Comparison of ENCODE assay signal across 15 cellular contexts in the genomic region with DNA sequence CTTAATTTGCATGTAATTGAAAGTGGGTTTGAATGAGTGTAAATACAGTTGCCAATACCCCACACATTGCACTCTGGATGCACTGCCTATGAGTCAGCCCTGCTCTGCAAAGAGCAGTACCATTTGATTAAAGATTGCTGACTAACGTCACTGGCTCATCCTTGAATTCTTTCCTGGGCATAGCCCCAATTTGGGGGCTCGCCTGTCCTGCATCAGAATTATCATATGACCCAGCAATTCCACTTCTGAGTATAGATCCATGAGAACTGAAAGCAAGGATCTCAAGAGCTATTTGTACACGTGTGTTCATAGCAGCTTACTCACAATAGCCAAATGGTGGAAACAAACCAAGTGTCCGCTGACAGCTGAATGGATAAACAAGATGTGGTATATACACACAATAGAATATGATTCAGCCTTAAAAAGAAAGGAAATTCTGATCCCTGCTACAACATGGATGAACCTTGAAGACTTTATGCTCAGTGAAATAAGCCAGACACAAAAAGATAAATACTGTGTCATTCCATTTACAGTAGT. TPM values are rescaled to one million over a fixed set of nuclear protein-coding genes. Genes with fewer than 3 reads are reported as not detected.
DNase-seq lines count a peak whose midpoint lies in the region; ATAC-seq, FAIRE-seq and TF ChIP-seq lines count a peak whose summit lies in the region.
"Had no signal": no experiment of that assay in that cellular context is flagged by ENCODE, and none has a peak within 500 bp of the region (broad histone marks: within the 10 kb centered on the region; RNA-seq: fewer than 3 reads in every experiment).

No MANE protein-coding gene starts in this region.

- H3K4me1 Mint-ChIP-seq in HFFc6 (ENCODE audit: low read depth): peaks cover 38% of the 10 kb centered on the region
- peaks cover 3% of the 10 kb centered on the region for H3K4me1 Mint-ChIP-seq in glutamatergic neuron (ENCODE audit: low read depth, unreplicated experiment)
- H3K4me1 Mint-ChIP-seq: activated CD4-positive, alpha-beta T cell treated with anti-CD3 and anti-CD28 coated beads, Interleukin-2, amount 10 ng/mL, durations not matched to agents 7 days and 5 days had no signal

- peak overlapping the region; percentile 3; the same call in 1 of the 2 replicates for H3K4me2 ChIP-seq in K562 (ENCODE audit: insufficient read depth, low read length)
- H3K4me2 ChIP-seq: KMS-11 had no signal

- no peak; the same call in 1 of the 2 replicates for TF ChIP-seq POLR2A in K562 (conservative IDR thresholded peaks at IDR 0.05)

- H3K4me3 Mint-ChIP-seq in HFFc6 (peak overlapping the region; percentile 41), glutamatergic neuron (ENCODE audit: unreplicated experiment) (no peak overlapping the region)
- H3K4me3 Mint-ChIP-seq: activated CD4-positive, alpha-beta T cell treated with anti-CD3 and anti-CD28 coated beads, Interleukin-2, amount 10 ng/mL, durations not matched to agents 7 days and 5 days; activated naive CD4-positive, alpha-beta T cell treated with anti-CD3 and anti-CD28 coated beads, Interleukin-2, amount 50 U/mL, for 24 hours had no signal

- intact Hi-C loops in K562 (cut with micrococcal nuclease) (no loop called here), left lung (cut with DNase I) (no loop called here)

- no peaks in the 10 kb centered on the region for H3K79me2 ChIP-seq in K562 (ENCODE audit: control insufficient read depth, insufficient read depth, low read length)

- H3K9ac ChIP-seq in K562 (ENCODE audit: insufficient read depth in 1 of 2, low read depth in 2 of 2, low read length in 2 of 2): no peak overlapping the region
- H3K9ac ChIP-seq: KMS-11 had no signal

- H3K27ac ChIP-seq in K562 (ENCODE audit: extremely low read depth, low read depth, low read length) (no peak overlapping the region), left lung (no peak overlapping the region)
- H3K27ac ChIP-seq: KMS-11, SK-N-MC, uterus had no signal

- no peak for TF ChIP-seq CTCF in HFFc6 (IDR thresholded peaks at IDR 0.05)
- TF ChIP-seq CTCF in K562 (IDR thresholded peaks at IDR 0.05 in 2 of 3, conservative IDR thresholded peaks at IDR 0.05 in 1 of 3; ENCODE audit: insufficient read depth in 2 of 3, low read depth in 1 of 3, low read length in 3 of 3): no peak
- no peak for TF ChIP-seq CTCF in left lung (IDR thresholded peaks at IDR 0.05)
- no peak for TF ChIP-seq CTCF in glutamatergic neuron (IDR thresholded peaks at IDR 0.05; ENCODE audit: partially characterized antibody, unreplicated experiment)

- POLR2A ChIA-PET in K562 (lab: Yijun Ruan, JAX): interaction anchor here (0.6 to 0.8 kb wide), 3 partner anchors 10 to 1705 kb away, joined by 3 read pairs; no protein-coding TSS in a partner anchor

- H2AFZ ChIP-seq in K562 (ENCODE audit: low read depth, low read length): peak overlapping the region; percentile 44; the same call in 1 of the 2 replicates

- TF ChIP-seq RAD21 in K562 (CRISPR knock-in tag; conservative IDR thresholded peaks at IDR 0.05 in 1 of 2, IDR thresholded peaks at IDR 0.05 in 1 of 2): no peak

- peaks cover 11% of the 10 kb centered on the region for H3K27me3 Mint-ChIP-seq in HFFc6 (ENCODE audit: insufficient read depth)
- H3K27me3 Mint-ChIP-seq in glutamatergic neuron (ENCODE audit: unreplicated experiment): no peaks in the 10 kb centered on the region

- FAIRE-seq in K562 (lab: Jason Lieb, UNC): no peak
- FAIRE-seq: endometrium, GM18507 had no signal

- DNase-seq in AG08395 (ENCODE audit: low spot score) (peak; percentile 76), HFFc6 (peak; percentile 82), K562 (ENCODE audit: extremely low read depth in 1 of 4, low spot score in 3 of 4) (no peak), left lung (no peak), glutamatergic neuron (no peak)
- DNase-seq in activated CD4-positive, alpha-beta T cell treated with anti-CD3 and anti-CD28 coated beads, Interleukin-2, amount 50 U/mL, for 48 hours: no peak
- DNase-seq in stimulated activated CD4-positive, alpha-beta T cell treated with anti-CD3 and anti-CD28 coated beads, Interleukin-4, amount 100 ng/mL, for 4 hours: no peak
- DNase-seq: activated CD4-positive, alpha-beta T cell treated with anti-CD3 and anti-CD28 coated beads, Interleukin-2, amount 10 ng/mL, durations not matched to agents 7 days and 5 days; uterus had no signal

- no peaks in the 10 kb centered on the region for H3K36me3 ChIP-seq in K562 (ENCODE audit: control insufficient read depth, insufficient read depth, low read length)
- no peaks in the 10 kb centered on the region for H3K36me3 ChIP-seq in left lung
- H3K36me3 ChIP-seq: uterus had no signal

- BruUV-seq in K562 (replicated peaks; lab: Mats Ljungman, UMichigan): TSS peak; percentile 86

- no peak for TF ChIP-seq EP300 in K562 (IDR thresholded peaks at IDR 0.05; ENCODE audit: low read length)

- CTCF ChIA-PET in K562 (lab: Yijun Ruan, JAX; ENCODE audit: low intra/inter-chr PET ratio): no interaction called here

- H3K27me3 ChIP-seq in K562 (ENCODE audit: control insufficient read depth in 2 of 2, insufficient read depth in 2 of 2, low read length in 2 of 2): peaks cover 0 to under 1% of the 10 kb centered on the region in 2 experiments; a peak in 2 of 5 replicates
- H3K27me3 ChIP-seq in left lung: no peaks in the 10 kb centered on the region
- H3K27me3 ChIP-seq: uterus had no signal

- no peaks in the 10 kb centered on the region for H3K9me1 ChIP-seq in K562 (ENCODE audit: control insufficient read depth, insufficient read depth, low read length)

- in situ Hi-C loops in K562 (cut with MboI): no loop called here

- ATAC-seq in K562 (peak; percentile 68), left lung (peak; percentile 79), HG02763 (IDR thresholded peaks at IDR 0.05; ENCODE audit: unreplicated experiment) (no peak)

- peaks cover 16% of the 10 kb centered on the region for H3K9me3 Mint-ChIP-seq in HFFc6
- peaks cover 2% of the 10 kb centered on the region for H3K9me3 Mint-ChIP-seq in glutamatergic neuron (ENCODE audit: unreplicated experiment)

- WGBS in K562 (ENCODE audit: insufficient coverage, low coverage, missing lambda C conversion rate): 18% methylated on average over 4 of the region's 4 CpGs

- no peaks in the 10 kb centered on the region for H4K20me1 ChIP-seq in K562 (replicated peaks; ENCODE audit: control insufficient read depth, insufficient read depth, low read length)

- H3K9me3 ChIP-seq in K562 (replicated peaks; ENCODE audit: control insufficient read depth, insufficient read depth, low read depth, low read length): peaks cover 12% of the 10 kb centered on the region
- peaks cover 0 to 24% of the 10 kb centered on the region in 2 donors for H3K9me3 ChIP-seq in left lung
- H3K9me3 ChIP-seq: uterus had no signal

- H3K36me3 Mint-ChIP-seq in HFFc6 (ENCODE audit: low read depth): peaks cover 16% of the 10 kb centered on the region
- H3K36me3 Mint-ChIP-seq in glutamatergic neuron (ENCODE audit: unreplicated experiment): peaks cover 8% of the 10 kb centered on the region

- H3K27ac Mint-ChIP-seq in HFFc6: peak overlapping the region; percentile 69
- no peak overlapping the region for H3K27ac Mint-ChIP-seq in glutamatergic neuron (ENCODE audit: unreplicated experiment)
- H3K27ac Mint-ChIP-seq: activated CD4-positive, alpha-beta T cell treated with anti-CD3 and anti-CD28 coated beads, Interleukin-2, amount 10 ng/mL, durations not matched to agents 7 days and 5 days; activated naive CD4-positive, alpha-beta T cell treated with anti-CD3 and anti-CD28 coated beads, Interleukin-2, amount 50 U/mL, for 24 hours had no signal

- peaks cover 0 to 15% of the 10 kb centered on the region in 2 experiments; a peak in 2 of 5 replicates for H3K4me1 ChIP-seq in K562 (replicated peaks in 1 of 2; ENCODE audit: control insufficient read depth in 2 of 2, insufficient read depth in 2 of 2, low read length in 2 of 2)
- no peaks in the 10 kb centered on the region for H3K4me1 ChIP-seq in left lung
- H3K4me1 ChIP-seq: uterus had no signal

- no peak overlapping the region for H3K4me3 ChIP-seq in K562
- no peak overlapping the region for H3K4me3 ChIP-seq in left lung
- H3K4me3 ChIP-seq: SK-N-MC, uterus had no signal

RNA-seq across cellular contexts. Expression of a gene that starts 36.3 kb away (rescaled TPM):
- under 1 TPM; 0.10 to 0.21 (median 0.12) TPM for total RNA-seq in HFFc6 (2021; fragmentation: NEBNext Ultra II Directional; extraction: Animal tissue kit (Norgen Biotek cat#: 25700))
- total RNA-seq in K562 (2011; cell fraction: chromatin; rRNA removed; ENCODE audit: low replicate concordance): 0.07 and 0.16 TPM in 2 replicates
- total RNA-seq in K562 (2011; cell fraction: nucleolus; rRNA removed): under 0.01 TPM in 1 of 2 replicates, not detected in the other
- total RNA-seq in K562 (2011; cell fraction: nucleoplasm; rRNA removed): 0.07 TPM in 1 of 2 replicates, not detected in the other
- 0.04 and 0.09 TPM in 2 replicates for total RNA-seq in K562 (2014; rRNA removed)
- 0.04 and 0.06 TPM in 2 replicates for total RNA-seq in K562 (2014; rRNA removed; fragmentation: Illumina TruSeq; extraction: Trizol)
- 0.07 and 0.15 TPM in 2 replicates for total RNA-seq in K562 (2015; rRNA removed; fragmentation: Illumina TruSeq; extraction: Trizol)
- 0.02 and 0.07 TPM in 2 replicates for total RNA-seq in K562 (2021)
- 0.03 and 0.09 TPM in 2 replicates for polyA plus RNA-seq in K562 (2011; rRNA removed)
- 0.01 and 0.09 TPM in 2 replicates for polyA plus RNA-seq in K562 (2011; cell fraction: cytosol; rRNA removed)
- polyA plus RNA-seq in K562 (2011; cell fraction: nucleus; rRNA removed): 0.30 and 0.67 TPM in 2 replicates
- polyA plus RNA-seq in K562 (2012): 0.07 and 0.25 TPM in 2 replicates
- polyA plus RNA-seq in K562 (2014; fragmentation: Illumina TruSeq; extraction: Trizol): 0.03 and 0.06 TPM in 2 replicates
- polyA plus RNA-seq in K562 (2014; fragmentation: Nextera tagmentation; extraction: Ambion mirVana): under 1 TPM; 0.01 to 0.03 TPM
- 0.15 and 0.30 TPM in 2 replicates for polyA plus RNA-seq in K562 (2014; rRNA removed)
- polyA minus RNA-seq in K562 (2011; rRNA and poly(A)+ RNA removed): 0.09 TPM in 1 of 2 replicates, not detected in the other
- polyA minus RNA-seq in K562 (2011; cell fraction: cytosol; rRNA and poly(A)+ RNA removed): not detected in 2 replicates
- under 0.01 and 0.22 TPM in 2 replicates for polyA minus RNA-seq in K562 (2011; cell fraction: nucleus; rRNA and poly(A)+ RNA removed)
- 1 to 10 TPM in 1 of 2 donors, under 1 TPM in 1; 0.52 to 1.2 TPM for total RNA-seq in left lung
- 0.49 TPM for total RNA-seq in glutamatergic neuron (ENCODE audit: unreplicated experiment)

RNA-seq across cellular contexts. Expression of a gene that starts 50.8 kb away (rescaled TPM):
- total RNA-seq in HFFc6 (2021; fragmentation: NEBNext Ultra II Directional; extraction: Animal tissue kit (Norgen Biotek cat#: 25700)): 10 to 100 TPM; 31.9 to 40.4 (median 33.5) TPM
- total RNA-seq in K562 (2011; cell fraction: chromatin; rRNA removed; ENCODE audit: low replicate concordance): 22.1 and 23.9 TPM in 2 replicates
- 25.7 and 28.6 TPM in 2 replicates for total RNA-seq in K562 (2011; cell fraction: nucleolus; rRNA removed)
- total RNA-seq in K562 (2011; cell fraction: nucleoplasm; rRNA removed): 23.4 and 25.1 TPM in 2 replicates
- total RNA-seq in K562 (2014; rRNA removed): 57.6 and 66.2 TPM in 2 replicates
- 35.8 and 41.6 TPM in 2 replicates for total RNA-seq in K562 (2014; rRNA removed; fragmentation: Illumina TruSeq; extraction: Trizol)
- 57.9 and 59.8 TPM in 2 replicates for total RNA-seq in K562 (2015; rRNA removed; fragmentation: Illumina TruSeq; extraction: Trizol)
- total RNA-seq in K562 (2021): 43.6 and 48.6 TPM in 2 replicates
- polyA plus RNA-seq in K562 (2011; rRNA removed): 38.9 and 44.1 TPM in 2 replicates
- 48.7 and 64.2 TPM in 2 replicates for polyA plus RNA-seq in K562 (2011; cell fraction: cytosol; rRNA removed)
- 70.8 and 98.6 TPM in 2 replicates for polyA plus RNA-seq in K562 (2011; cell fraction: nucleus; rRNA removed)
- 48.5 and 50.6 TPM in 2 replicates for polyA plus RNA-seq in K562 (2012)
- polyA plus RNA-seq in K562 (2014; fragmentation: Illumina TruSeq; extraction: Trizol): 52.1 and 63.6 TPM in 2 replicates
- polyA plus RNA-seq in K562 (2014; fragmentation: Nextera tagmentation; extraction: Ambion mirVana): 10 to 100 TPM; 13.2 to 15.9 TPM
- polyA plus RNA-seq in K562 (2014; rRNA removed): 58.3 and 59.8 TPM in 2 replicates
- polyA minus RNA-seq in K562 (2011; rRNA and poly(A)+ RNA removed): 32.3 and 38.6 TPM in 2 replicates
- polyA minus RNA-seq in K562 (2011; cell fraction: cytosol; rRNA and poly(A)+ RNA removed): 23.3 and 23.9 TPM in 2 replicates
- polyA minus RNA-seq in K562 (2011; cell fraction: nucleus; rRNA and poly(A)+ RNA removed): 36.5 and 48.5 TPM in 2 replicates
- total RNA-seq in left lung: 10 to 100 TPM; 34.9 to 37.4 TPM
- total RNA-seq in glutamatergic neuron (ENCODE audit: unreplicated experiment): 46.5 TPM

Comparison
In these comparisons a context has a peak if more than half of its experiments do, and no peak if none do; other contexts are left out.
1. DNase-seq: peak in AG08395 (single experiment) and HFFc6 (single experiment); none in K562 (0 of 4), left lung (0 of 2), glutamatergic neuron (single experiment), activated CD4-positive, alpha-beta T cell treated with anti-CD3 and anti-CD28 coated beads, Interleukin-2, amount 50 U/mL, for 48 hours (0 of 2) and stimulated activated CD4-positive, alpha-beta T cell treated with anti-CD3 and anti-CD28 coated beads, Interleukin-4, amount 100 ng/mL, for 4 hours (0 of 2).